In the genomic region with DNA sequence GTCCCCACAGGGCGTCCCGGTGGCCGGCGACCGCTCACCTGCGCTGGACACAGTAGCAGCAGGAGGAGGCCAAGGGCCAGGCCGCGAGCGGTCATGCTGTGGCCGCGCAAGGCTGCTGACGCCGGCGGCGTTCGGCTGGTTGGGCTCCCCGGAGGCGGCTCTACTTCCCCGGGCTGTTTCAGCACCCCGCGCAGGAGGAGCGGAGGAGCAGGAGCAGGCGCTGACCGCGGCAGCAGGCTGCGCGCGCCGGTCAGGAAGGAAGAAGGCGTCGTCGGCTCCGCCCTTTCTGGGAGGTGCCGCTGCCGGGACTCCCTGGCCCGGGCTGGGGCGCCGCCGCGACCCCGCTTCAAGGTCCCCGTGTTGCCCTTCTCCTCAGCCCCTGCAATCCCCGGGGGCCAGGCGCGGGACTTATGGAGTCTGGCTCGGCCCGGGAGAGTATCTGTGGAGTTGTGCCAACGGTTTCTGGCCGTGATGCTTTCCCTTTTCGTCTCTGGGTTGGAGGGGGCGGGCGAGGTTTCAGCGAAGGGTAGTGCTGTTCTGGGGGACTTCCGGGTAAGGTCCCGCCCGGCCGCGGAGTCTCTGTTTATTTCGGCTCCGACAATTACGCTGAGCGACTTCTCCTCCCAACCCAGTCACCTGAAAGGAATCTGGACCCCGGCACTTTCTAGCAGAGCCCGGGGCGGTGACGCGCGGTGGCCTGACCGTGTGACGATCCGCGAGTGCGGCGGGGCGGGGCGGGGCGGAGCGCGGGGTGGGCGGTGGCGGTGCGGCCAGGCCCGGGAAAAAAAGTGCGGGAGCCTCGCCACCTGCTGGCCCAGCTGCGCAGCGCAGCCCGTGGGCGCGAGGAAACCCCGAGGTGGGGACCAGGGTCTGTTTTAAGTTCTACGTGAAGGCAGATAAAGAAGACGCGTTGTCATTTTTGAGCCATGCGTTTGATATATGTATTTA, we compare ENCODE assay signal across 1 cellular context.
TF ChIP-seq lines count a peak whose summit lies in the region.

A gene (minus strand): TSS at position 258 of the 948 bp plus-strand sequence. CDS start 163 bp downstream, at position 95.

TF ChIP-seq in K562, 482 proteins besides CTCF, POLR2A, EP300 and RAD21 (continued from another document and continues in another):
- TF ChIP-seq, protein P1, sequence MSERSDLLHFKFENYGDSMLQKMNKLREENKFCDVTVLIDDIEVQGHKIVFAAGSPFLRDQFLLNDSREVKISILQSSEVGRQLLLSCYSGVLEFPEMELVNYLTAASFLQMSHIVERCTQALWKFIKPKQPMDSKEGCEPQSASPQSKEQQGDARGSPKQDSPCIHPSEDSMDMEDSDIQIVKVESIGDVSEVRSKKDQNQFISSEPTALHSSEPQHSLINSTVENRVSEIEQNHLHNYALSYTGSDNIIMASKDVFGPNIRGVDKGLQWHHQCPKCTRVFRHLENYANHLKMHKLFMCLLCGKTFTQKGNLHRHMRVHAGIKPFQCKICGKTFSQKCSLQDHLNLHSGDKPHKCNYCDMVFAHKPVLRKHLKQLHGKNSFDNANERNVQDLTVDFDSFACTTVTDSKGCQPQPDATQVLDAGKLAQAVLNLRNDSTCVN (CRISPR knock-in tag; IDR thresholded peaks at IDR 0.05), result 0 out of 2 replicates have a peak, but pooled peaks have one; percentile 29
- TF ChIP-seq FOXA1 (IDR thresholded peaks at IDR 0.05; ENCODE audit: borderline replicate concordance) (no peak), NR2C1 (IDR thresholded peaks at IDR 0.05) (no peak), NR2C1 (tag; IDR thresholded peaks at IDR 0.05) (peak; percentile 40), ILF3 (IDR thresholded peaks at IDR 0.05; ENCODE audit: borderline replicate concordance) (no peak; the same call in 1 of the 2 replicates), DMBX1 (CRISPR knock-in tag; IDR thresholded peaks at IDR 0.05; ENCODE audit: borderline replicate concordance) (no peak), ZBED1 (IDR thresholded peaks at IDR 0.05) (peak; percentile 39), ELF4 (CRISPR knock-in tag; IDR thresholded peaks at IDR 0.05) (peak; percentile 88), MYC (IDR thresholded peaks at IDR 0.05; ENCODE audit: low read depth, low read length) (peak; percentile 44), MYC (CRISPR knock-in tag; IDR thresholded peaks at IDR 0.05; ENCODE audit: borderline replicate concordance, low read depth) (peak; percentile 89; the same call in 1 of the 2 replicates), ZNF57 (CRISPR knock-in tag; IDR thresholded peaks at IDR 0.05) (0 out of 2 replicates have a peak, but pooled peaks have one; percentile 54), CCNT2 (IDR thresholded peaks at IDR 0.05; ENCODE audit: borderline replicate concordance, extremely low read depth, insufficient read length, low read depth, low read length) (peak; percentile 71), ZSCAN29 (IDR thresholded peaks at IDR 0.05) (no peak), YY1 (IDR thresholded peaks at IDR 0.05; ENCODE audit: borderline replicate concordance in 1 of 3, control insufficient read depth in 1 of 3, extremely low read depth in 1 of 3, insufficient read depth in 3 of 3, insufficient read length in 1 of 3, insufficient replicate concordance in 2 of 3, low read depth in 1 of 3, low read length in 2 of 3) (peak in 2 of 3 experiments; percentile 31 to 62), ZNF695 (CRISPR knock-in tag; IDR thresholded peaks at IDR 0.05) (0 out of 2 replicates have a peak, but pooled peaks have one; percentile 26), NFATC3 (IDR thresholded peaks at IDR 0.05) (no peak), SMC3 (conservative IDR thresholded peaks at IDR 0.05; ENCODE audit: insufficient read depth, low read depth, low read length) (peak; percentile 84), RFX1 (IDR thresholded peaks at IDR 0.05) (no peak), ATF1 (CRISPR knock-in tag; IDR thresholded peaks at IDR 0.05) (0 out of 2 replicates have a peak, but pooled peaks have one; percentile 5), ATF1 (tag; IDR thresholded peaks at IDR 0.05) (peak; percentile 91), TGIF2 (CRISPR knock-in tag; IDR thresholded peaks at IDR 0.05) (no peak), POLR2AphosphoS5 (IDR thresholded peaks at IDR 0.05; ENCODE audit: control insufficient read depth, insufficient read depth, low read depth, low read length) (peak; percentile 80), MEIS2 (IDR thresholded peaks at IDR 0.05; ENCODE audit: partially characterized antibody) (peak; percentile 52), HIVEP1 (CRISPR knock-in tag; IDR thresholded peaks at IDR 0.05) (no peak), RBM14 (IDR thresholded peaks at IDR 0.05; ENCODE audit: borderline replicate concordance, insufficient read depth, low read depth, low read length) (no peak), ZNF589 (CRISPR knock-in tag; IDR thresholded peaks at IDR 0.05; ENCODE audit: low read depth) (peak; percentile 42; the same call in 1 of the 2 replicates), KLF13 (tag; IDR thresholded peaks at IDR 0.05; ENCODE audit: borderline replicate concordance, low read depth) (peak; percentile 66; the same call in 1 of the 2 replicates), RFX5 (IDR thresholded peaks at IDR 0.05; ENCODE audit: low read depth, low read length) (no peak), MTA3 (IDR thresholded peaks at IDR 0.05; ENCODE audit: borderline replicate concordance) (peak; percentile 42; the same call in 1 of the 2 replicates)
- TF ChIP-seq, protein P2, sequence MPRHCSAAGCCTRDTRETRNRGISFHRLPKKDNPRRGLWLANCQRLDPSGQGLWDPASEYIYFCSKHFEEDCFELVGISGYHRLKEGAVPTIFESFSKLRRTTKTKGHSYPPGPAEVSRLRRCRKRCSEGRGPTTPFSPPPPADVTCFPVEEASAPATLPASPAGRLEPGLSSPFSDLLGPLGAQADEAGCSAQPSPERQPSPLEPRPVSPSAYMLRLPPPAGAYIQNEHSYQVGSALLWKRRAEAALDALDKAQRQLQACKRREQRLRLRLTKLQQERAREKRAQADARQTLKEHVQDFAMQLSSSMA (CRISPR knock-in tag; IDR thresholded peaks at IDR 0.05), result 0 out of 2 replicates have a peak, but pooled peaks have one; percentile 47
- TF ChIP-seq, protein P3, sequence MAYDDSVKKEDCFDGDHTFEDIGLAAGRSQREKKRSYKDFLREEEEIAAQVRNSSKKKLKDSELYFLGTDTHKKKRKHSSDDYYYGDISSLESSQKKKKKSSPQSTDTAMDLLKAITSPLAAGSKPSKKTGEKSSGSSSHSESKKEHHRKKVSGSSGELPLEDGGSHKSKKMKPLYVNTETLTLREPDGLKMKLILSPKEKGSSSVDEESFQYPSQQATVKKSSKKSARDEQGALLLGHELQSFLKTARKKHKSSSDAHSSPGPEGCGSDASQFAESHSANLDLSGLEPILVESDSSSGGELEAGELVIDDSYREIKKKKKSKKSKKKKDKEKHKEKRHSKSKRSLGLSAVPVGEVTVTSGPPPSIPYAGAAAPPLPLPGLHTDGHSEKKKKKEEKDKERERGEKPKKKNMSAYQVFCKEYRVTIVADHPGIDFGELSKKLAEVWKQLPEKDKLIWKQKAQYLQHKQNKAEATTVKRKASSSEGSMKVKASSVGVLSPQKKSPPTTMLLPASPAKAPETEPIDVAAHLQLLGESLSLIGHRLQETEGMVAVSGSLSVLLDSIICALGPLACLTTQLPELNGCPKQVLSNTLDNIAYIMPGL (CRISPR knock-in tag; IDR thresholded peaks at IDR 0.05), result peak; percentile 78
- TF ChIP-seq, protein P4, sequence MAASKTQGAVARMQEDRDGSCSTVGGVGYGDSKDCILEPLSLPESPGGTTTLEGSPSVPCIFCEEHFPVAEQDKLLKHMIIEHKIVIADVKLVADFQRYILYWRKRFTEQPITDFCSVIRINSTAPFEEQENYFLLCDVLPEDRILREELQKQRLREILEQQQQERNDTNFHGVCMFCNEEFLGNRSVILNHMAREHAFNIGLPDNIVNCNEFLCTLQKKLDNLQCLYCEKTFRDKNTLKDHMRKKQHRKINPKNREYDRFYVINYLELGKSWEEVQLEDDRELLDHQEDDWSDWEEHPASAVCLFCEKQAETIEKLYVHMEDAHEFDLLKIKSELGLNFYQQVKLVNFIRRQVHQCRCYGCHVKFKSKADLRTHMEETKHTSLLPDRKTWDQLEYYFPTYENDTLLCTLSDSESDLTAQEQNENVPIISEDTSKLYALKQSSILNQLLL (CRISPR knock-in tag; IDR thresholded peaks at IDR 0.05; ENCODE audit: borderline replicate concordance), result no peak
- TF ChIP-seq, protein P5, sequence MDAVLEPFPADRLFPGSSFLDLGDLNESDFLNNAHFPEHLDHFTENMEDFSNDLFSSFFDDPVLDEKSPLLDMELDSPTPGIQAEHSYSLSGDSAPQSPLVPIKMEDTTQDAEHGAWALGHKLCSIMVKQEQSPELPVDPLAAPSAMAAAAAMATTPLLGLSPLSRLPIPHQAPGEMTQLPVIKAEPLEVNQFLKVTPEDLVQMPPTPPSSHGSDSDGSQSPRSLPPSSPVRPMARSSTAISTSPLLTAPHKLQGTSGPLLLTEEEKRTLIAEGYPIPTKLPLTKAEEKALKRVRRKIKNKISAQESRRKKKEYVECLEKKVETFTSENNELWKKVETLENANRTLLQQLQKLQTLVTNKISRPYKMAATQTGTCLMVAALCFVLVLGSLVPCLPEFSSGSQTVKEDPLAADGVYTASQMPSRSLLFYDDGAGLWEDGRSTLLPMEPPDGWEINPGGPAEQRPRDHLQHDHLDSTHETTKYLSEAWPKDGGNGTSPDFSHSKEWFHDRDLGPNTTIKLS (IDR thresholded peaks at IDR 0.05; ENCODE audit: borderline replicate concordance, low read depth), result 0 out of 2 replicates have a peak, but pooled peaks have one; percentile 81
- TF ChIP-seq, protein P6, sequence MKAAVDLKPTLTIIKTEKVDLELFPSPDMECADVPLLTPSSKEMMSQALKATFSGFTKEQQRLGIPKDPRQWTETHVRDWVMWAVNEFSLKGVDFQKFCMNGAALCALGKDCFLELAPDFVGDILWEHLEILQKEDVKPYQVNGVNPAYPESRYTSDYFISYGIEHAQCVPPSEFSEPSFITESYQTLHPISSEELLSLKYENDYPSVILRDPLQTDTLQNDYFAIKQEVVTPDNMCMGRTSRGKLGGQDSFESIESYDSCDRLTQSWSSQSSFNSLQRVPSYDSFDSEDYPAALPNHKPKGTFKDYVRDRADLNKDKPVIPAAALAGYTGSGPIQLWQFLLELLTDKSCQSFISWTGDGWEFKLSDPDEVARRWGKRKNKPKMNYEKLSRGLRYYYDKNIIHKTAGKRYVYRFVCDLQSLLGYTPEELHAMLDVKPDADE (conservative IDR thresholded peaks at IDR 0.05; ENCODE audit: control insufficient read depth, low read depth, low read length), result peak; percentile 32; the same call in 1 of the 2 replicates
- TF ChIP-seq, protein P7, sequence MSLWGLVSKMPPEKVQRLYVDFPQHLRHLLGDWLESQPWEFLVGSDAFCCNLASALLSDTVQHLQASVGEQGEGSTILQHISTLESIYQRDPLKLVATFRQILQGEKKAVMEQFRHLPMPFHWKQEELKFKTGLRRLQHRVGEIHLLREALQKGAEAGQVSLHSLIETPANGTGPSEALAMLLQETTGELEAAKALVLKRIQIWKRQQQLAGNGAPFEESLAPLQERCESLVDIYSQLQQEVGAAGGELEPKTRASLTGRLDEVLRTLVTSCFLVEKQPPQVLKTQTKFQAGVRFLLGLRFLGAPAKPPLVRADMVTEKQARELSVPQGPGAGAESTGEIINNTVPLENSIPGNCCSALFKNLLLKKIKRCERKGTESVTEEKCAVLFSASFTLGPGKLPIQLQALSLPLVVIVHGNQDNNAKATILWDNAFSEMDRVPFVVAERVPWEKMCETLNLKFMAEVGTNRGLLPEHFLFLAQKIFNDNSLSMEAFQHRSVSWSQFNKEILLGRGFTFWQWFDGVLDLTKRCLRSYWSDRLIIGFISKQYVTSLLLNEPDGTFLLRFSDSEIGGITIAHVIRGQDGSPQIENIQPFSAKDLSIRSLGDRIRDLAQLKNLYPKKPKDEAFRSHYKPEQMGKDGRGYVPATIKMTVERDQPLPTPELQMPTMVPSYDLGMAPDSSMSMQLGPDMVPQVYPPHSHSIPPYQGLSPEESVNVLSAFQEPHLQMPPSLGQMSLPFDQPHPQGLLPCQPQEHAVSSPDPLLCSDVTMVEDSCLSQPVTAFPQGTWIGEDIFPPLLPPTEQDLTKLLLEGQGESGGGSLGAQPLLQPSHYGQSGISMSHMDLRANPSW (CRISPR knock-in tag; IDR thresholded peaks at IDR 0.05), result 0 out of 2 replicates have a peak, but pooled peaks have one; percentile 52
- TF ChIP-seq, protein P8, sequence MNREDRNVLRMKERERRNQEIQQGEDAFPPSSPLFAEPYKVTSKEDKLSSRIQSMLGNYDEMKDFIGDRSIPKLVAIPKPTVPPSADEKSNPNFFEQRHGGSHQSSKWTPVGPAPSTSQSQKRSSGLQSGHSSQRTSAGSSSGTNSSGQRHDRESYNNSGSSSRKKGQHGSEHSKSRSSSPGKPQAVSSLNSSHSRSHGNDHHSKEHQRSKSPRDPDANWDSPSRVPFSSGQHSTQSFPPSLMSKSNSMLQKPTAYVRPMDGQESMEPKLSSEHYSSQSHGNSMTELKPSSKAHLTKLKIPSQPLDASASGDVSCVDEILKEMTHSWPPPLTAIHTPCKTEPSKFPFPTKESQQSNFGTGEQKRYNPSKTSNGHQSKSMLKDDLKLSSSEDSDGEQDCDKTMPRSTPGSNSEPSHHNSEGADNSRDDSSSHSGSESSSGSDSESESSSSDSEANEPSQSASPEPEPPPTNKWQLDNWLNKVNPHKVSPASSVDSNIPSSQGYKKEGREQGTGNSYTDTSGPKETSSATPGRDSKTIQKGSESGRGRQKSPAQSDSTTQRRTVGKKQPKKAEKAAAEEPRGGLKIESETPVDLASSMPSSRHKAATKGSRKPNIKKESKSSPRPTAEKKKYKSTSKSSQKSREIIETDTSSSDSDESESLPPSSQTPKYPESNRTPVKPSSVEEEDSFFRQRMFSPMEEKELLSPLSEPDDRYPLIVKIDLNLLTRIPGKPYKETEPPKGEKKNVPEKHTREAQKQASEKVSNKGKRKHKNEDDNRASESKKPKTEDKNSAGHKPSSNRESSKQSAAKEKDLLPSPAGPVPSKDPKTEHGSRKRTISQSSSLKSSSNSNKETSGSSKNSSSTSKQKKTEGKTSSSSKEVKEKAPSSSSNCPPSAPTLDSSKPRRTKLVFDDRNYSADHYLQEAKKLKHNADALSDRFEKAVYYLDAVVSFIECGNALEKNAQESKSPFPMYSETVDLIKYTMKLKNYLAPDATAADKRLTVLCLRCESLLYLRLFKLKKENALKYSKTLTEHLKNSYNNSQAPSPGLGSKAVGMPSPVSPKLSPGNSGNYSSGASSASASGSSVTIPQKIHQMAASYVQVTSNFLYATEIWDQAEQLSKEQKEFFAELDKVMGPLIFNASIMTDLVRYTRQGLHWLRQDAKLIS (CRISPR knock-in tag; IDR thresholded peaks at IDR 0.05), result peak; percentile 60; the same call in 1 of the 2 replicates
- TF ChIP-seq, protein P9, sequence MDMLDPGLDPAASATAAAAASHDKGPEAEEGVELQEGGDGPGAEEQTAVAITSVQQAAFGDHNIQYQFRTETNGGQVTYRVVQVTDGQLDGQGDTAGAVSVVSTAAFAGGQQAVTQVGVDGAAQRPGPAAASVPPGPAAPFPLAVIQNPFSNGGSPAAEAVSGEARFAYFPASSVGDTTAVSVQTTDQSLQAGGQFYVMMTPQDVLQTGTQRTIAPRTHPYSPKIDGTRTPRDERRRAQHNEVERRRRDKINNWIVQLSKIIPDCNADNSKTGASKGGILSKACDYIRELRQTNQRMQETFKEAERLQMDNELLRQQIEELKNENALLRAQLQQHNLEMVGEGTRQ (CRISPR knock-in tag; IDR thresholded peaks at IDR 0.05), result 0 out of 2 replicates have a peak, but pooled peaks have one; percentile 8
- TF ChIP-seq, protein P10, sequence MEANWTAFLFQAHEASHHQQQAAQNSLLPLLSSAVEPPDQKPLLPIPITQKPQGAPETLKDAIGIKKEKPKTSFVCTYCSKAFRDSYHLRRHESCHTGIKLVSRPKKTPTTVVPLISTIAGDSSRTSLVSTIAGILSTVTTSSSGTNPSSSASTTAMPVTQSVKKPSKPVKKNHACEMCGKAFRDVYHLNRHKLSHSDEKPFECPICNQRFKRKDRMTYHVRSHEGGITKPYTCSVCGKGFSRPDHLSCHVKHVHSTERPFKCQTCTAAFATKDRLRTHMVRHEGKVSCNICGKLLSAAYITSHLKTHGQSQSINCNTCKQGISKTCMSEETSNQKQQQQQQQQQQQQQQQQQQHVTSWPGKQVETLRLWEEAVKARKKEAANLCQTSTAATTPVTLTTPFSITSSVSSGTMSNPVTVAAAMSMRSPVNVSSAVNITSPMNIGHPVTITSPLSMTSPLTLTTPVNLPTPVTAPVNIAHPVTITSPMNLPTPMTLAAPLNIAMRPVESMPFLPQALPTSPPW (CRISPR knock-in tag; IDR thresholded peaks at IDR 0.05), result peak; percentile 95
